ENCODE assay signal across 1 cellular context in the genomic region with DNA sequence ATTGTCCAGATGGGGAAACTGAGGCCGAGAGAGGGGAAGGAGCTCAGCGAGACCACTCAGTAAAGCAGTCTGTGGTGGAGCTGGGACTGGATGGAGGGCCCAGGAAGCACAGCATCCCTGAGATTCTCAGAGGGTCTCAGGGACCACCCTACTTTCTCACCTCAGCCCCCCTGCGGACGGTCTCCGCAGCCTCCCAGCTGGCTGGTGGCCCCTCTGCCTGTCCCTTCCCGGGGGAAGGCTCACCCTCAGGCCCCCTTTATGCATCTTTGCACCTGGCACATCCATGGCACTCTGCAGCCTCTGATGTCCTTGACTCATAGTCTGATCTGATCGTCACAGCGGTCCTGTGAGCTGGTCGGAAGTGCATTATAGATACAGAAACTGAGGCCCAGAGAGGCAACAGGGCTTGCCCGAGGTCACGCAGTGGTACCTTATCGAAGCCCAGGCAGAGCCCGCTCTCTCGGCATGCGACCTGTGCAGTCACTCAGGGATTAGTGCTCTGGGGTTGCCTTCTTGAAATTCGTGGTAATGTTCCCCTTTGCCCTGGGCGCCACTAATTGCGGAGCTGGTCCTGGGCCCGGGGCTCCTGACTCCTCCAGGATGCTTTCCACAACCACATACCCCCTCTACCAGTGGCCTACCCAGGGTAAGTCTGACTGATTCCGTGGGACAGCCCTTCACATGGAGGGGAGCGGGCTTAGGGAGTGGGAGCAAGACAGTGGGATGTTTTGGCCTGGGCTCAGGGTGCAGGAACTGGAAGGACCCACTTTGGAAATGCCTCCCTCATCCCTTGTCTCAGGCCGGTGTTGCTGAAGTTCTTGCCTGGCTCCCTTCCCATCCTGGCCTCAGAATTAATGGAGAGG.
TF ChIP-seq lines count a peak whose summit lies in the region.

No MANE protein-coding gene starts in this region.

TF ChIP-seq in H1, 55 proteins besides CTCF, POLR2A, EP300 and RAD21:
- TF ChIP-seq BACH1 (IDR thresholded peaks at IDR 0.05; ENCODE audit: low read length) (no peak), POLR2AphosphoS5 (IDR thresholded peaks at IDR 0.05; ENCODE audit: low read depth, low read length) (no peak), RBBP5 (IDR thresholded peaks at IDR 0.05; ENCODE audit: borderline replicate concordance, low read depth, low read length) (no peak)
